1 cellular context compared by ENCODE assay signal in the genomic region with DNA sequence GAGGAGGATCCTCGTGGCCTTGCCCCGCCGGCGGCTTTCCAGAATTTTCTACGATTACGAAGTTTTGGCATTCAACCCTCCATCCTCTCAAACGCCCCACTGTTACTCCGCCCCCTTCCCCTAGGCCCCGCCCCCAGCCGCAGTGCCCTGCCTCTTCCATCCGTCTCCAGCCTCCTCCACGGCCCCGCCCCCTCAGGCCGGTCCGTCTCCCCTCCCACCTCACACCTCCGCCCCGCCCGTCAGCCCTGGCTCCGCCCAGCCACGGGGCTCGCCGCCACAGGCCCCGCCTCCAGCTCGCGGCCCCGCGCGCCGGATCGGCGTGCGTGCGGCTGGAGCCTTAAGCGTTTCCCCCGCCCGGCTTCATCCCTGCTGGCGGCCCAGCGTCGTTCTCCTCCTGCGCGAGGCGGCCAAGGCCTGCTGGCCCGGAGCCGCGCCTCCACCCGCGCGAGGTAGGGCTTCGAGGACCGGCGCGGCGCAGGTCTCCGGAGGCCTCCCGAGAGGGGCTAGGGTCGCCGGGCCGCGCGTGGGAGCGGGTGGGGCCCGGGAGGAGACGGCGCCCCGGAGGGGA.
A peak's percentile ranks its signal among the peaks of the same experiment; 100 is the strongest.
TF ChIP-seq lines count a peak whose summit lies in the region.

A gene with protein sequence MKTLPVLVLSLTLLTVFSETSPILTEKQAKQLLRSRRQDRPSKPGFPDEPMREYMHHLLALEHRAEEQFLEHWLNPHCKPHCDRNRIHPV (minus strand): TSS at position 109 of the 568 bp plus-strand sequence. CDS start 18,110 bp downstream, outside the sequence.
A gene (plus strand): TSS at position 340 of the 568 bp plus-strand sequence. CDS start 645 bp downstream, outside the sequence.

TF ChIP-seq in HepG2, 621 proteins besides CTCF, POLR2A, EP300 and RAD21 (continued from another document and continues in another):
- TF ChIP-seq, protein P1, sequence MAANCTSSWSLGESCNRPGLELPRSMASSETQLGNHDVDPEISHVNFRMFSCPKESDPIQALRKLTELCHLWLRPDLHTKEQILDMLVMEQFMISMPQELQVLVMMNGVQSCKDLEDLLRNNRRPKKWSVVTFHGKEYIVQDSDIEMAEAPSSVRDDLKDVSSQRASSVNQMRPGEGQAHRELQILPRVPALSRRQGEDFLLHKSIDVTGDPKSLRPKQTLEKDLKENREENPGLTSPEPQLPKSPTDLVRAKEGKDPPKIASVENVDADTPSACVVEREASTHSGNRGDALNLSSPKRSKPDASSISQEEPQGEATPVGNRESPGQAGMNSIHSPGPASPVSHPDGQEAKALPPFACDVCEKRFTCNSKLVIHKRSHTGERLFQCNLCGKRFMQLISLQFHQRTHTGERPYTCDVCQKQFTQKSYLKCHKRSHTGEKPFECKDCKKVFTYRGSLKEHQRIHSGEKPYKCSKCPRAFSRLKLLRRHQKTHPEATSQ (CRISPR knock-in tag; IDR thresholded peaks at IDR 0.05; ENCODE audit: borderline replicate concordance) = no peak
- peak; percentile 71; the same call in 1 of the 2 replicates for TF ChIP-seq ZNF558 (CRISPR knock-in tag; IDR thresholded peaks at IDR 0.05; ENCODE audit: borderline replicate concordance)
- TF ChIP-seq ZNF468 (CRISPR knock-in tag; IDR thresholded peaks at IDR 0.05) = peak; percentile 96; the same call in 1 of the 2 replicates
- no peak for TF ChIP-seq ZNF720 (CRISPR knock-in tag; IDR thresholded peaks at IDR 0.05)
- TF ChIP-seq, protein P2, sequence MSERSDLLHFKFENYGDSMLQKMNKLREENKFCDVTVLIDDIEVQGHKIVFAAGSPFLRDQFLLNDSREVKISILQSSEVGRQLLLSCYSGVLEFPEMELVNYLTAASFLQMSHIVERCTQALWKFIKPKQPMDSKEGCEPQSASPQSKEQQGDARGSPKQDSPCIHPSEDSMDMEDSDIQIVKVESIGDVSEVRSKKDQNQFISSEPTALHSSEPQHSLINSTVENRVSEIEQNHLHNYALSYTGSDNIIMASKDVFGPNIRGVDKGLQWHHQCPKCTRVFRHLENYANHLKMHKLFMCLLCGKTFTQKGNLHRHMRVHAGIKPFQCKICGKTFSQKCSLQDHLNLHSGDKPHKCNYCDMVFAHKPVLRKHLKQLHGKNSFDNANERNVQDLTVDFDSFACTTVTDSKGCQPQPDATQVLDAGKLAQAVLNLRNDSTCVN (CRISPR knock-in tag; IDR thresholded peaks at IDR 0.05; ENCODE audit: borderline replicate concordance) = no peak
- no peak for TF ChIP-seq ZNF350 (CRISPR knock-in tag; IDR thresholded peaks at IDR 0.05; ENCODE audit: borderline replicate concordance, low read depth)
- no peak for TF ChIP-seq KLF16 (CRISPR knock-in tag; IDR thresholded peaks at IDR 0.05)
- no peak for TF ChIP-seq WIZ (CRISPR knock-in tag; IDR thresholded peaks at IDR 0.05)
- TF ChIP-seq HOXA3 (CRISPR knock-in tag; IDR thresholded peaks at IDR 0.05) = peak; percentile 58
- TF ChIP-seq FOSL2 (CRISPR knock-in tag; IDR thresholded peaks at IDR 0.05) = 0 out of 2 replicates have a peak, but pooled peaks have one; percentile 2
- no peak for TF ChIP-seq ZEB1 (IDR thresholded peaks at IDR 0.05; ENCODE audit: insufficient replicate concordance, low read depth)
- no peak for TF ChIP-seq ZFP36L2 (CRISPR knock-in tag; IDR thresholded peaks at IDR 0.05)
- TF ChIP-seq ELF3 (CRISPR knock-in tag; IDR thresholded peaks at IDR 0.05) = no peak; the same call in 1 of the 2 replicates
- no peak for TF ChIP-seq HOXD1 (CRISPR knock-in tag; IDR thresholded peaks at IDR 0.05)
- TF ChIP-seq SRSF1 (optimal IDR thresholded peaks at IDR 0.05; ENCODE audit: low read depth, low read length) = no peak
- peak; percentile 83; the same call in 1 of the 2 replicates for TF ChIP-seq ZNF547 (CRISPR knock-in tag; IDR thresholded peaks at IDR 0.05)
- TF ChIP-seq KLF12 (CRISPR knock-in tag; IDR thresholded peaks at IDR 0.05; ENCODE audit: borderline replicate concordance) = no peak; the same call in 1 of the 2 replicates
- no peak for TF ChIP-seq ZNF557 (CRISPR knock-in tag; IDR thresholded peaks at IDR 0.05)
- TF ChIP-seq GZF1 (CRISPR knock-in tag; IDR thresholded peaks at IDR 0.05) = peak; percentile 2; the same call in 1 of the 2 replicates
- no peak for TF ChIP-seq ZNF430 (CRISPR knock-in tag; IDR thresholded peaks at IDR 0.05)
- no peak for TF ChIP-seq NONO (IDR thresholded peaks at IDR 0.05)
- 0 out of 2 replicates have a peak, but pooled peaks have one; percentile 56 for TF ChIP-seq NONO (CRISPR knock-in tag; conservative IDR thresholded peaks at IDR 0.05)
- no peak for TF ChIP-seq MED8 (CRISPR knock-in tag; IDR thresholded peaks at IDR 0.05; ENCODE audit: insufficient replicate concordance)
- no peak for TF ChIP-seq ZNF326 (CRISPR knock-in tag; IDR thresholded peaks at IDR 0.05; ENCODE audit: borderline replicate concordance)
- 0 out of 2 replicates have a peak, but pooled peaks have one; percentile 74 for TF ChIP-seq ZNF749 (CRISPR knock-in tag; IDR thresholded peaks at IDR 0.05; ENCODE audit: borderline replicate concordance)
- TF ChIP-seq HOXA7 (CRISPR knock-in tag; IDR thresholded peaks at IDR 0.05) = no peak
- TF ChIP-seq ZNF329 (CRISPR knock-in tag; IDR thresholded peaks at IDR 0.05; ENCODE audit: low read depth) = peak; percentile 56; the same call in 1 of the 2 replicates
- TF ChIP-seq RBM39 (IDR thresholded peaks at IDR 0.05; ENCODE audit: low read depth, low read length, poor library complexity, severe bottlenecking) = no peak
- TF ChIP-seq ZNF552 (CRISPR knock-in tag; IDR thresholded peaks at IDR 0.05; ENCODE audit: borderline replicate concordance) = no peak; the same call in 1 of the 2 replicates
- TF ChIP-seq, protein P3, sequence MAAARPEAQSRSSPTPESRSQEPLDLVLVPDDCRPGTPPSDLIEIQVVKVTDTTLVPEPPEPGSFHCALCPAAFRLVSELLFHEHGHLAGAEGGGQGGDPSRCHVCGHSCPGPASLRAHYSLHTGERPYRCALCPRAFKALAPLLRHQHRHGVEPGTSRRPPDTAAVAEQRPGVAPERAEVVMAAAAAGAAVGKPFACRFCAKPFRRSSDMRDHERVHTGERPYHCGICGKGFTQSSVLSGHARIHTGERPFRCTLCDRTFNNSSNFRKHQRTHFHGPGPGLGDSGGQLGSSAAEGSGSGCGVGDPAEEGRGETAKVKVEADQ (CRISPR knock-in tag; IDR thresholded peaks at IDR 0.05; ENCODE audit: borderline replicate concordance) = peak; percentile 50; the same call in 1 of the 2 replicates
- TF ChIP-seq, protein P4, sequence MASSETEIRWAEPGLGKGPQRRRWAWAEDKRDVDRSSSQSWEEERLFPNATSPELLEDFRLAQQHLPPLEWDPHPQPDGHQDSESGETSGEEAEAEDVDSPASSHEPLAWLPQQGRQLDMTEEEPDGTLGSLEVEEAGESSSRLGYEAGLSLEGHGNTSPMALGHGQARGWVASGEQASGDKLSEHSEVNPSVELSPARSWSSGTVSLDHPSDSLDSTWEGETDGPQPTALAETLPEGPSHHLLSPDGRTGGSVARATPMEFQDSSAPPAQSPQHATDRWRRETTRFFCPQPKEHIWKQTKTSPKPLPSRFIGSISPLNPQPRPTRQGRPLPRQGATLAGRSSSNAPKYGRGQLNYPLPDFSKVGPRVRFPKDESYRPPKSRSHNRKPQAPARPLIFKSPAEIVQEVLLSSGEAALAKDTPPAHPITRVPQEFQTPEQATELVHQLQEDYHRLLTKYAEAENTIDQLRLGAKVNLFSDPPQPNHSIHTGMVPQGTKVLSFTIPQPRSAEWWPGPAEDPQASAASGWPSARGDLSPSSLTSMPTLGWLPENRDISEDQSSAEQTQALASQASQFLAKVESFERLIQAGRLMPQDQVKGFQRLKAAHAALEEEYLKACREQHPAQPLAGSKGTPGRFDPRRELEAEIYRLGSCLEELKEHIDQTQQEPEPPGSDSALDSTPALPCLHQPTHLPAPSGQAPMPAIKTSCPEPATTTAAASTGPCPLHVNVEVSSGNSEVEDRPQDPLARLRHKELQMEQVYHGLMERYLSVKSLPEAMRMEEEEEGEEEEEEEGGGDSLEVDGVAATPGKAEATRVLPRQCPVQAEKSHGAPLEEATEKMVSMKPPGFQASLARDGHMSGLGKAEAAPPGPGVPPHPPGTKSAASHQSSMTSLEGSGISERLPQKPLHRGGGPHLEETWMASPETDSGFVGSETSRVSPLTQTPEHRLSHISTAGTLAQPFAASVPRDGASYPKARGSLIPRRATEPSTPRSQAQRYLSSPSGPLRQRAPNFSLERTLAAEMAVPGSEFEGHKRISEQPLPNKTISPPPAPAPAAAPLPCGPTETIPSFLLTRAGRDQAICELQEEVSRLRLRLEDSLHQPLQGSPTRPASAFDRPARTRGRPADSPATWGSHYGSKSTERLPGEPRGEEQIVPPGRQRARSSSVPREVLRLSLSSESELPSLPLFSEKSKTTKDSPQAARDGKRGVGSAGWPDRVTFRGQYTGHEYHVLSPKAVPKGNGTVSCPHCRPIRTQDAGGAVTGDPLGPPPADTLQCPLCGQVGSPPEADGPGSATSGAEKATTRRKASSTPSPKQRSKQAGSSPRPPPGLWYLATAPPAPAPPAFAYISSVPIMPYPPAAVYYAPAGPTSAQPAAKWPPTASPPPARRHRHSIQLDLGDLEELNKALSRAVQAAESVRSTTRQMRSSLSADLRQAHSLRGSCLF (CRISPR knock-in tag; IDR thresholded peaks at IDR 0.05; ENCODE audit: borderline replicate concordance) = no peak
- TF ChIP-seq, protein P5, sequence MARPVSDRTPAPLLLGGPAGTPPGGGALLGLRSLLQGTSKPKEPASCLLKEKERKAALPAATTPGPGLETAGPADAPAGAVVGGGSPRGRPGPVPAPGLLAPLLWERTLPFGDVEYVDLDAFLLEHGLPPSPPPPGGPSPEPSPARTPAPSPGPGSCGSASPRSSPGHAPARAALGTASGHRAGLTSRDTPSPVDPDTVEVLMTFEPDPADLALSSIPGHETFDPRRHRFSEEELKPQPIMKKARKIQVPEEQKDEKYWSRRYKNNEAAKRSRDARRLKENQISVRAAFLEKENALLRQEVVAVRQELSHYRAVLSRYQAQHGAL (CRISPR knock-in tag; IDR thresholded peaks at IDR 0.05; ENCODE audit: not compliant biosample characterization) = no peak
- TF ChIP-seq RFX3 (CRISPR knock-in tag; IDR thresholded peaks at IDR 0.05) = no peak
- no peak; the same call in 1 of the 2 replicates for TF ChIP-seq HOXA5 (CRISPR knock-in tag; IDR thresholded peaks at IDR 0.05)
- TF ChIP-seq ZNF83 (CRISPR knock-in tag; IDR thresholded peaks at IDR 0.05; ENCODE audit: borderline replicate concordance) = peak; percentile 75; the same call in 1 of the 2 replicates
- TF ChIP-seq HCFC1 (IDR thresholded peaks at IDR 0.05; ENCODE audit: low read depth, low read length) = no peak
- TF ChIP-seq KAT7 (CRISPR knock-in tag; IDR thresholded peaks at IDR 0.05; ENCODE audit: borderline replicate concordance) = no peak
- no peak for TF ChIP-seq DNMT3B (CRISPR knock-in tag; conservative IDR thresholded peaks at IDR 0.05)
- no peak; the same call in 1 of the 2 replicates for TF ChIP-seq ZNF891 (CRISPR knock-in tag; IDR thresholded peaks at IDR 0.05)
- TF ChIP-seq, protein P6, sequence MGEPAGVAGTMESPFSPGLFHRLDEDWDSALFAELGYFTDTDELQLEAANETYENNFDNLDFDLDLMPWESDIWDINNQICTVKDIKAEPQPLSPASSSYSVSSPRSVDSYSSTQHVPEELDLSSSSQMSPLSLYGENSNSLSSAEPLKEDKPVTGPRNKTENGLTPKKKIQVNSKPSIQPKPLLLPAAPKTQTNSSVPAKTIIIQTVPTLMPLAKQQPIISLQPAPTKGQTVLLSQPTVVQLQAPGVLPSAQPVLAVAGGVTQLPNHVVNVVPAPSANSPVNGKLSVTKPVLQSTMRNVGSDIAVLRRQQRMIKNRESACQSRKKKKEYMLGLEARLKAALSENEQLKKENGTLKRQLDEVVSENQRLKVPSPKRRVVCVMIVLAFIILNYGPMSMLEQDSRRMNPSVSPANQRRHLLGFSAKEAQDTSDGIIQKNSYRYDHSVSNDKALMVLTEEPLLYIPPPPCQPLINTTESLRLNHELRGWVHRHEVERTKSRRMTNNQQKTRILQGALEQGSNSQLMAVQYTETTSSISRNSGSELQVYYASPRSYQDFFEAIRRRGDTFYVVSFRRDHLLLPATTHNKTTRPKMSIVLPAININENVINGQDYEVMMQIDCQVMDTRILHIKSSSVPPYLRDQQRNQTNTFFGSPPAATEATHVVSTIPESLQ (CRISPR knock-in tag; conservative IDR thresholded peaks at IDR 0.05) = 0 out of 2 replicates have a peak, but pooled peaks have one; percentile 37
- TF ChIP-seq, protein P7, sequence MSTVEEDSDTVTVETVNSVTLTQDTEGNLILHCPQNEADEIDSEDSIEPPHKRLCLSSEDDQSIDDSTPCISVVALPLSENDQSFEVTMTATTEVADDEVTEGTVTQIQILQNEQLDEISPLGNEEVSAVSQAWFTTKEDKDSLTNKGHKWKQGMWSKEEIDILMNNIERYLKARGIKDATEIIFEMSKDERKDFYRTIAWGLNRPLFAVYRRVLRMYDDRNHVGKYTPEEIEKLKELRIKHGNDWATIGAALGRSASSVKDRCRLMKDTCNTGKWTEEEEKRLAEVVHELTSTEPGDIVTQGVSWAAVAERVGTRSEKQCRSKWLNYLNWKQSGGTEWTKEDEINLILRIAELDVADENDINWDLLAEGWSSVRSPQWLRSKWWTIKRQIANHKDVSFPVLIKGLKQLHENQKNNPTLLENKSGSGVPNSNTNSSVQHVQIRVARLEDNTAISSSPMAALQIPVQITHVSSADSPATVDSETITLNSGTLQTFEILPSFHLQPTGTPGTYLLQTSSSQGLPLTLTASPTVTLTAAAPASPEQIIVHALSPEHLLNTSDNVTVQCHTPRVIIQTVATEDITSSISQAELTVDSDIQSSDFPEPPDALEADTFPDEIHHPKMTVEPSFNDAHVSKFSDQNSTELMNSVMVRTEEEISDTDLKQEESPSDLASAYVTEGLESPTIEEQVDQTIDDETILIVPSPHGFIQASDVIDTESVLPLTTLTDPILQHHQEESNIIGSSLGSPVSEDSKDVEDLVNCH (CRISPR knock-in tag; IDR thresholded peaks at IDR 0.05) = no peak
- TF ChIP-seq, protein P8, sequence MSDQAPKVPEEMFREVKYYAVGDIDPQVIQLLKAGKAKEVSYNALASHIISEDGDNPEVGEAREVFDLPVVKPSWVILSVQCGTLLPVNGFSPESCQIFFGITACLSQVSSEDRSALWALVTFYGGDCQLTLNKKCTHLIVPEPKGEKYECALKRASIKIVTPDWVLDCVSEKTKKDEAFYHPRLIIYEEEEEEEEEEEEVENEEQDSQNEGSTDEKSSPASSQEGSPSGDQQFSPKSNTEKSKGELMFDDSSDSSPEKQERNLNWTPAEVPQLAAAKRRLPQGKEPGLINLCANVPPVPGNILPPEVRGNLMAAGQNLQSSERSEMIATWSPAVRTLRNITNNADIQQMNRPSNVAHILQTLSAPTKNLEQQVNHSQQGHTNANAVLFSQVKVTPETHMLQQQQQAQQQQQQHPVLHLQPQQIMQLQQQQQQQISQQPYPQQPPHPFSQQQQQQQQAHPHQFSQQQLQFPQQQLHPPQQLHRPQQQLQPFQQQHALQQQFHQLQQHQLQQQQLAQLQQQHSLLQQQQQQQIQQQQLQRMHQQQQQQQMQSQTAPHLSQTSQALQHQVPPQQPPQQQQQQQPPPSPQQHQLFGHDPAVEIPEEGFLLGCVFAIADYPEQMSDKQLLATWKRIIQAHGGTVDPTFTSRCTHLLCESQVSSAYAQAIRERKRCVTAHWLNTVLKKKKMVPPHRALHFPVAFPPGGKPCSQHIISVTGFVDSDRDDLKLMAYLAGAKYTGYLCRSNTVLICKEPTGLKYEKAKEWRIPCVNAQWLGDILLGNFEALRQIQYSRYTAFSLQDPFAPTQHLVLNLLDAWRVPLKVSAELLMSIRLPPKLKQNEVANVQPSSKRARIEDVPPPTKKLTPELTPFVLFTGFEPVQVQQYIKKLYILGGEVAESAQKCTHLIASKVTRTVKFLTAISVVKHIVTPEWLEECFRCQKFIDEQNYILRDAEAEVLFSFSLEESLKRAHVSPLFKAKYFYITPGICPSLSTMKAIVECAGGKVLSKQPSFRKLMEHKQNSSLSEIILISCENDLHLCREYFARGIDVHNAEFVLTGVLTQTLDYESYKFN (CRISPR knock-in tag; conservative IDR thresholded peaks at IDR 0.05) = peak; percentile 13; the same call in 1 of the 2 replicates
